ENCODE assay signal across 22 cellular contexts in the genomic region with DNA sequence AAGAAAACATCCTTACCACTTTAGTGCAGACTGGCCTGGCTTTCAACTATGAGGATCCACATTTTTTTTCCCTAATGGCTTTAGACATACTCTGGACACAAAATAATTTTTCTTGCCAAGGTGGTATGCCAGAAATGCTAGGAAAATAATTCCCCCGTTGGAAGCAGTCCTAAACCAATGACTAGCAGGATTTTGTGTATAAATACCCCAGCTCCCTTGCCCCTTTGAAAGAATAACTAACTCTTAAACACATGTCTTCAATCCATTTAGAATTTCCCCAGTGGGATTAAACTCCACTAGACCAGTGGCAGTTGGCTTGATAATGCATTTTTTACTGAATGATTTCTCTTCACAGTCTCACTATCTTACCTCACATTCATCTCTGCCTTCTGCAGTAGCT.
DNase-seq lines count a peak whose midpoint lies in the region; FAIRE-seq and TF ChIP-seq lines count a peak whose summit lies in the region.
"Had no signal": no experiment of that assay in that cellular context is flagged by ENCODE, and none has a peak within 500 bp of the region (broad histone marks: within the 10 kb centered on the region; RNA-seq: fewer than 3 reads in every experiment).

No MANE protein-coding gene starts in this region.

- H3K4me3 Mint-ChIP-seq in Caco-2 (ENCODE audit: unreplicated experiment), result no peak overlapping the region

- no peaks in the 10 kb centered on the region for H3K36me3 ChIP-seq in adipocyte (ENCODE audit: control insufficient read depth, insufficient read depth, low read length, severe bottlenecking)
- H3K36me3 ChIP-seq in tibial artery, result no peaks in the 10 kb centered on the region
- no peaks in the 10 kb centered on the region for H3K36me3 ChIP-seq in Caco-2 (ENCODE audit: control insufficient read depth, insufficient read depth, low read length)
- H3K36me3 ChIP-seq: SJCRH30 had no signal

- peaks cover 8% of the 10 kb centered on the region for H3K4me1 Mint-ChIP-seq in Caco-2 (ENCODE audit: low read depth, unreplicated experiment)

- CTCF ChIA-PET in Caco-2 (lab: Charles Lee), result no interaction called here

- H3K9ac ChIP-seq in adipocyte (ENCODE audit: low read length), result no peak overlapping the region
- H3K9ac ChIP-seq: GM23248 had no signal

- TF ChIP-seq CTCF in tibial artery (IDR thresholded peaks at IDR 0.05), result no peak
- no peak for TF ChIP-seq CTCF in Caco-2 (IDR thresholded peaks at IDR 0.05; ENCODE audit: insufficient read depth in 1 of 2, low read depth in 1 of 2, low read length in 1 of 2, severe bottlenecking in 1 of 2, unreplicated experiment in 1 of 2)

- H3K9me3 ChIP-seq in adipocyte (ENCODE audit: control insufficient read depth, low read length), result no peaks in the 10 kb centered on the region
- no peaks in the 10 kb centered on the region for H3K9me3 ChIP-seq in tibial artery
- H3K9me3 ChIP-seq in Caco-2, result no peaks in the 10 kb centered on the region
- H3K9me3 ChIP-seq: SJCRH30 had no signal

- H3K36me3 Mint-ChIP-seq in Caco-2 (ENCODE audit: insufficient read depth, unreplicated experiment), result no peaks in the 10 kb centered on the region

- peak; percentile 7 for DNase-seq in NCI-H82 (lab: John Stamatoyannopoulos, UW)
- DNase-seq in NCI-H82 treated with DMSO at 0.1 percent for 48 hours (lab: John Stamatoyannopoulos, UW; ENCODE audit: unreplicated experiment), result no peak
- peak; percentile 14 for DNase-seq in adipocyte (ENCODE audit: low read depth)
- peak; percentile 69 for DNase-seq in fibroblast of peridontal ligament (ENCODE audit: extremely low read depth)
- DNase-seq in amniotic stem cell (lab: John Stamatoyannopoulos, UW), result no peak
- DNase-seq in tibial artery, result no peak
- DNase-seq in RCC 7860 (ENCODE audit: low spot score), result no peak
- DNase-seq in Caco-2, result no peak
- DNase-seq: DMS153, DND-41, GM23248, H7, NCI-H1105 treated with DMSO at 0.1 percent for 48 hours, NCI-H2029, NCI-H2227 treated with DMSO at 0.1 percent for 48 hours, NCI-H526 treated with DMSO at 0.1 percent for 48 hours, PC-3, SJCRH30 had no signal

- H3K27ac ChIP-seq in tibial artery, result no peak overlapping the region
- H3K27ac ChIP-seq: 22Rv1, GM23248, SJCRH30 had no signal

- no peak for FAIRE-seq in RCC 7860 (lab: Jason Lieb, UNC)
- FAIRE-seq: GM18507, HepG2, K562 had no signal

- no peak overlapping the region for H3K4me3 ChIP-seq in adipocyte (ENCODE audit: low read length)
- H3K4me3 ChIP-seq in tibial artery, result no peak overlapping the region
- H3K4me3 ChIP-seq in Caco-2 (ENCODE audit: low read depth, low read length), result no peak overlapping the region
- H3K4me3 ChIP-seq: GM23248, K562, SJCRH30 had no signal

- H3K27me3 Mint-ChIP-seq in Caco-2 (ENCODE audit: insufficient read depth, unreplicated experiment), result no peaks in the 10 kb centered on the region

- no TSS peak for BruUV-seq in Caco-2 (replicated peaks; lab: Mats Ljungman, UMichigan)

- H3K9me3 Mint-ChIP-seq in Caco-2 (ENCODE audit: unreplicated experiment), result no peaks in the 10 kb centered on the region

- intact Hi-C loops in tibial artery (cut with DNase I; ENCODE audit: low total_unique reads) (no loop called here), Caco-2 (cut with micrococcal nuclease; ENCODE audit: unreplicated experiment) (no loop called here)

- POLR2A ChIA-PET in Caco-2 (lab: Charles Lee), result no interaction called here

- H3K27ac Mint-ChIP-seq in Caco-2 (ENCODE audit: unreplicated experiment), result no peak overlapping the region

- H3K4me1 ChIP-seq in adipocyte (ENCODE audit: control insufficient read depth, insufficient read depth, low read length) (peaks cover 4% of the 10 kb centered on the region), tibial artery (no peaks in the 10 kb centered on the region), Caco-2 (no peaks in the 10 kb centered on the region)
- H3K4me1 ChIP-seq: SJCRH30 had no signal

- H3K27me3 ChIP-seq in adipocyte (replicated peaks; ENCODE audit: control insufficient read depth, insufficient read depth, low read length), result peaks cover 11% of the 10 kb centered on the region
- no peaks in the 10 kb centered on the region for H3K27me3 ChIP-seq in tibial artery
- H3K27me3 ChIP-seq in Caco-2 (replicated peaks; ENCODE audit: control insufficient read depth, insufficient read depth, low read length), result no peaks in the 10 kb centered on the region
- H3K27me3 ChIP-seq: SJCRH30 had no signal

Comparison
In these comparisons a context has a peak if more than half of its experiments do, and no peak if none do; other contexts are left out.
1. DNase-seq: peak in NCI-H82 (single experiment), adipocyte (single experiment) and fibroblast of peridontal ligament (single experiment); none in NCI-H82 treated with DMSO at 0.1 percent for 48 hours (single experiment), amniotic stem cell (single experiment), tibial artery (0 of 2), RCC 7860 (single experiment) and Caco-2 (0 of 2).